In the genomic region with DNA sequence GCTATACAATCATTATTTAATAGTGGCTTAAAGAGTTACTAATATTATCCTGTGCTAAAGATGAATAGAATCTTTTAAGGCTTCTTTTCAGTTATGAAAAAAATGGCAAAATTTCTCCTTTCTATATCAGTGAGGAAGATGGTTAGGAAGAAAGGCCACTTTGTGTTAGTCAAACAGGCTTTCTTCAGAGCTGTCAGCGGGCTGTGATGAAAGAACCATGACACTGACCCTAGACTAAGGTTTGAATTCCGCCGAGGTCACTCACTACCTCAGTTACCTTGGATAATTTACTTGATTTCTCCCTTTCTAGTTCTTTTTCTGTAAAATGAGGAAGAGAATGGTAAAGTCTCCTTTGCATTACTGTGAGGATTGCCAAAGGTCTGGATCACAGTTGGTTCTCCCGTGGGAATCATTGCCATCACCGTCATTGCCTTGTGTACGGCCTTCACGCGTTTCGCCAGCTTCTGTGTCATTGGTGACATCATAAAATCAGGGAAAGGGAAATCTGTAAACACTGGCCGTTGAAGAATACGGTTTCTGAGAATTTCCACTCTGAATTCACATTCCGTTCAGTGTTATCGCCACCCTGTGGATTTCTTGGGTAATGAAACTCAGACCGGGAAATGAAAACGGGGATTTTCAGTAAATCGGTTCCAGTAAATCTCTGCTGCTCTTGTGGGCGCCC, we compare ENCODE assay signal across 8 cellular contexts. TPM values are rescaled to one million over a fixed set of nuclear protein-coding genes. Genes with fewer than 3 reads are reported as not detected.
DNase-seq lines count a peak whose midpoint lies in the region; ATAC-seq and TF ChIP-seq lines count a peak whose summit lies in the region.

No MANE protein-coding gene starts in this region.

- H3K27ac ChIP-seq in SU-DHL-6 (ENCODE audit: low read depth, low read length), result no peak overlapping the region
- peak overlapping the region; percentile 32 for H3K27ac ChIP-seq in left ventricle myocardium inferior (replicated peaks)
- H3K27ac ChIP-seq in psoas muscle, result peak overlapping the region; percentile 56
- H3K27ac ChIP-seq in aorta (ENCODE audit: low read depth in 1 of 2, low read length in 2 of 2), result no peak overlapping the region

- H3K4me2 ChIP-seq in SU-DHL-6 (ENCODE audit: low read depth, low read length, poor library complexity, severe bottlenecking), result peak overlapping the region; percentile 44

- H3K4me1 ChIP-seq in adipocyte (ENCODE audit: control insufficient read depth, insufficient read depth, low read length) (no peaks in the 10 kb centered on the region), left ventricle myocardium inferior (peaks cover 12% of the 10 kb centered on the region), psoas muscle (peaks cover 10% of the 10 kb centered on the region), aorta (ENCODE audit: control insufficient read depth in 1 of 2, insufficient read depth in 2 of 2, low read length in 2 of 2) (peaks cover 0 to 1% of the 10 kb centered on the region in 2 donors)

- TF ChIP-seq CTCF in HFF-Myc (IDR thresholded peaks at IDR 0.05; ENCODE audit: low read depth, low read length, missing control alignments) (peak; percentile 85), SU-DHL-6 (IDR thresholded peaks at IDR 0.05; ENCODE audit: insufficient read depth, low read length, poor library complexity, severe bottlenecking) (peak; percentile 70), left ventricle myocardium inferior (IDR thresholded peaks at IDR 0.05; ENCODE audit: borderline replicate concordance) (peak; percentile 96), psoas muscle (IDR thresholded peaks at IDR 0.05) (peak; percentile 93)

- ATAC-seq in psoas muscle, result peak; percentile 90 to 97 (median 92)
- ATAC-seq in aorta (ENCODE audit: low FRiP score), result peak; percentile 98

- H3K79me2 ChIP-seq in SU-DHL-6 (ENCODE audit: insufficient read depth, low read length), result no peaks in the 10 kb centered on the region

- intact Hi-C loops in left ventricle myocardium inferior (cut with micrococcal nuclease), result loop anchor here (5.0 kb wide), 1 partner anchor 138 kb away; a partner anchor contains a TSS
- intact Hi-C loops in psoas muscle (cut with DNase I), result loop anchor here (1.0 to 5.0 kb wide), 4 partner anchors 27 to 138 kb away; a partner anchor contains a TSS
- intact Hi-C loops in aorta (cut with DNase I), result loop anchor here (1.0 to 5.0 kb wide), 3 partner anchors 27 to 138 kb away; a partner anchor contains a TSS

- H2AFZ ChIP-seq in SU-DHL-6 (ENCODE audit: low read depth, low read length, severe bottlenecking), result peak overlapping the region; percentile 74

- no peaks in the 10 kb centered on the region for H3K9me2 ChIP-seq in SU-DHL-6 (replicated peaks; ENCODE audit: insufficient read depth, low read length)

- no peaks in the 10 kb centered on the region for H4K20me1 ChIP-seq in SU-DHL-6 (ENCODE audit: low read depth, low read length)

- H3K9me3 ChIP-seq in SU-DHL-6 (ENCODE audit: insufficient read depth, low read length) (no peaks in the 10 kb centered on the region), adipocyte (ENCODE audit: control insufficient read depth, low read length) (no peaks in the 10 kb centered on the region), left ventricle myocardium inferior (replicated peaks) (no peaks in the 10 kb centered on the region), psoas muscle (no peaks in the 10 kb centered on the region), aorta (ENCODE audit: control insufficient read depth, low read length) (no peaks in the 10 kb centered on the region)

- DNase-seq in HFF-Myc (ENCODE audit: extremely low read depth, low read depth) (peak; percentile 89), NCI-H1048 (lab: John Stamatoyannopoulos, UW) (peak; percentile 68), adipocyte (ENCODE audit: low read depth) (peak; percentile 98), left ventricle myocardium inferior (peak; percentile 40), psoas muscle (peak; percentile 48 to 70), aorta (peak; percentile 71 to 81)

- peak overlapping the region; percentile 78; the same call in 1 of the 2 replicates for H3K4me3 ChIP-seq in GM08714 (ENCODE audit: low read length)
- peak overlapping the region; percentile 33; the same call in 1 of the 2 replicates for H3K4me3 ChIP-seq in HFF-Myc (replicated peaks; ENCODE audit: low read depth, low read length)
- H3K4me3 ChIP-seq in SU-DHL-6 (ENCODE audit: insufficient read depth, low read length, poor library complexity, severe bottlenecking), result no peak overlapping the region
- peak overlapping the region; percentile 73 for H3K4me3 ChIP-seq in adipocyte (ENCODE audit: low read length)
- peak overlapping the region; percentile 59 for H3K4me3 ChIP-seq in left ventricle myocardium inferior
- peak overlapping the region; percentile 56 for H3K4me3 ChIP-seq in psoas muscle
- peak overlapping the region in 1 of 2 donors; percentile 38 for H3K4me3 ChIP-seq in aorta (ENCODE audit: low read length in 2 of 2)

- H3F3A ChIP-seq in SU-DHL-6 (ENCODE audit: insufficient read depth), result no peaks in the 10 kb centered on the region

- WGBS in psoas muscle, 3 donors, result 7 to 8% (median 7%) methylated on average over 17 of the region's 17 CpGs
- WGBS in aorta, 2 donors, result 5 to 7% methylated on average over 17 of the region's 17 CpGs

- H3K9ac ChIP-seq in SU-DHL-6 (ENCODE audit: low read length) (no peak overlapping the region), adipocyte (ENCODE audit: low read length) (peak overlapping the region; percentile 63)

- H3K36me3 ChIP-seq in SU-DHL-6 (ENCODE audit: low read length), result no peaks in the 10 kb centered on the region
- no peaks in the 10 kb centered on the region for H3K36me3 ChIP-seq in adipocyte (ENCODE audit: control insufficient read depth, insufficient read depth, low read length, severe bottlenecking)
- H3K36me3 ChIP-seq in left ventricle myocardium inferior, result no peaks in the 10 kb centered on the region
- H3K36me3 ChIP-seq in psoas muscle (ENCODE audit: insufficient read depth in 1 of 2, low read depth in 1 of 2), result no peaks in the 10 kb centered on the region
- no peaks in the 10 kb centered on the region for H3K36me3 ChIP-seq in aorta (ENCODE audit: control insufficient read depth in 1 of 2, insufficient read depth in 2 of 2, low read length in 1 of 2)

- H3K27me3 ChIP-seq in SU-DHL-6 (ENCODE audit: low read length), result no peaks in the 10 kb centered on the region
- peaks cover 10% of the 10 kb centered on the region for H3K27me3 ChIP-seq in adipocyte (replicated peaks; ENCODE audit: control insufficient read depth, insufficient read depth, low read length)
- H3K27me3 ChIP-seq in left ventricle myocardium inferior (ENCODE audit: low read depth), result peaks cover 17% of the 10 kb centered on the region
- H3K27me3 ChIP-seq in psoas muscle (ENCODE audit: insufficient read depth in 3 of 3, low read length in 2 of 3), result no peaks in the 10 kb centered on the region
- no peaks in the 10 kb centered on the region for H3K27me3 ChIP-seq in aorta (ENCODE audit: control insufficient read depth in 1 of 2, insufficient read depth in 2 of 2, low read length in 1 of 2)

RNA-seq across cellular contexts. Expression of a gene that starts 26.7 kb away (rescaled TPM):
- total RNA-seq in left ventricle myocardium inferior, result 903 TPM
- 1,000 to 10,000 TPM; 3,022 to 5,174 (median 4,517) TPM for total RNA-seq in psoas muscle
- 1,000 to 10,000 TPM; 2,735 to 6,125 (median 4,885) TPM for polyA plus RNA-seq in psoas muscle
- 100 to 1,000 TPM; 368 to 602 TPM for total RNA-seq in aorta
- 100 to 1,000 TPM; 277 to 353 TPM for polyA plus RNA-seq in aorta

RNA-seq across cellular contexts. Expression of a gene that starts 52.6 kb away (rescaled TPM):
- total RNA-seq in left ventricle myocardium inferior (not detected), psoas muscle (not detected), aorta (not detected)
- polyA plus RNA-seq in psoas muscle (not detected), aorta (not detected)

RNA-seq across cellular contexts. Expression of a gene that starts 57.2 kb away (rescaled TPM):
- total RNA-seq in left ventricle myocardium inferior (not detected), psoas muscle (not detected), aorta (not detected)
- polyA plus RNA-seq in psoas muscle (not detected), aorta (not detected)

Comparison
In these comparisons a context has a peak if more than half of its experiments do, and no peak if none do; other contexts are left out.
1. DNase-seq: peak in every context shown above with its lines; median percentile 98 in adipocyte; 89 in HFF-Myc; 76 in aorta; 68 in NCI-H1048; 59 in psoas muscle; 40 in left ventricle myocardium inferior.
2. H3K27ac ChIP-seq: peak in left ventricle myocardium inferior (single experiment) and psoas muscle (single experiment); none in SU-DHL-6 (single experiment) and aorta (0 of 2).
3. Peak in every context shown above with its lines, with median percentiles within 50 percentile points of each other: CTCF ChIP-seq.